1 cellular context compared by ENCODE assay signal in the genomic region with DNA sequence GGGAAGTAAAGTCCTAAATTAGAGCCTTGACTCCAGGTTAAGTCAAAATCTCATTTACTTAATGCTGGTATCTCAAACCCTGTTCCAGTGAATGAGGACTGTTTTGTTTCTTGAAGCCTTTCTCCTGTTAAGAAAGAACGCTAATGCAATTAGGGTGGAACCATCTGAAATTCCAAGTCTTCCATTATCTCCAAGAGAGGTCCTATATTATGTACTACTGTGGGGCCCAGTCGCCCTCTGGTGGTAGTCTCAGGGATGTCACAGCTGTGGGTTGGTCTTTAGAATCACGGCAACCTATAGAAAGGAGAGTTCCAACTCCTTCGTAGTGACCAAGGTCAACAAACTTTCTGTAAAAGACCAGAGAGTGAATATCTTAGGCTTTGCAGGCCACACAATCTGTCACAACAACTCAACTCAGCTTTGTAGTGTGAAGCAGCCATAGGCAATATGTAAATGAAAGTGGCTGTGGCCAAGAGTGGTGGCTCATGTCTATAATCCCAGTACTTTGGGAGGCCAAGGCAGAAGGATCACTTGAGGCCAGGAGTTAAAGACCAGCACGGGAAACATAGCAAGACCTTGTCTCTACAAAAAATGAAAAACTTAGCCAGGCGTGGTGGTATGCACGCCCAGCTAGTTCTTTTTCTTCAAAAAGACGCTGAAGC.
TF ChIP-seq lines count a peak whose summit lies in the region.

No MANE protein-coding gene starts in this region.

TF ChIP-seq in endothelial cell of umbilical vein, 7 proteins besides CTCF, POLR2A, EP300 and RAD21:
- TF ChIP-seq GATA2 (IDR thresholded peaks at IDR 0.05; ENCODE audit: insufficient read depth, insufficient read length, low read depth, low read length) (no peak), FOS (IDR thresholded peaks at IDR 0.05; ENCODE audit: borderline replicate concordance, insufficient read depth, low read length) (no peak), EZH2 (IDR thresholded peaks at IDR 0.05; ENCODE audit: borderline replicate concordance, low read depth, low read length, severe bottlenecking) (no peak), MYC (IDR thresholded peaks at IDR 0.05; ENCODE audit: low read depth, low read length) (no peak), JUN (IDR thresholded peaks at IDR 0.05; ENCODE audit: borderline replicate concordance, insufficient read depth, insufficient read length, low read depth) (no peak), POLR2AphosphoS5 (IDR thresholded peaks at IDR 0.05; ENCODE audit: insufficient read depth, low read depth, low read length) (no peak)
- TF ChIP-seq, protein P1, sequence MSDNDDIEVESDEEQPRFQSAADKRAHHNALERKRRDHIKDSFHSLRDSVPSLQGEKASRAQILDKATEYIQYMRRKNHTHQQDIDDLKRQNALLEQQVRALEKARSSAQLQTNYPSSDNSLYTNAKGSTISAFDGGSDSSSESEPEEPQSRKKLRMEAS (IDR thresholded peaks at IDR 0.05; ENCODE audit: insufficient read depth, insufficient read length) = no peak
